In the genomic region with DNA sequence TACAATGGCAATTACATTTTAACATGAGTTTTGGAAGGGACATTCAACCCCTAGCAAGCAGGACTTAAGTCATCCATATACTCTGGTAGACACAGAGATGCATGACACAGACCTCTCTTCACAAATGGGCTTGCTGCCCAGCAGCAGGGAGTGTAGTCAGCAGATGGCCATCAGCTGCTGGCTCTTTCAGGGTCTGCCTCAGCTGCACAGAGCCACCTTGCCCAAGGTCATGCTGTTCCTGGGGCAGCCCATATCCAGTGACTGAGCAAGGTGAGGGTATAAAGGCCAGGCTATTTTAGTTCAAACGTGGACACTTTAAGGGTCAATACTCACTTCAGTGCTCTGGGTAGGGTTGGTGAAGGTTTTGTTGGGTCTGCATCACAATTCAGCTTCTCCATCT, we compare ENCODE assay signal across 16 cellular contexts.
"Had no signal": no experiment of that assay in that cellular context is flagged by ENCODE, and none has a peak within 500 bp of the region (broad histone marks: within the 10 kb centered on the region; RNA-seq: fewer than 3 reads in every experiment).

No MANE protein-coding gene starts in this region.

- H3K27ac Mint-ChIP-seq: activated CD4-positive, alpha-beta memory T cell treated with anti-CD3 and anti-CD28 coated beads, Interleukin-2, amount 10 ng/mL, durations not matched to agents 7 days and 5 days; activated naive CD8-positive, alpha-beta T cell treated with anti-CD3 and anti-CD28 coated beads, Interleukin-2, amount 50 U/mL, for 24 hours; nephron progenitor cell; stimulated activated effector memory CD8-positive, alpha-beta T cell treated with anti-CD3 and anti-CD28 coated beads, Interleukin-12 subunit alpha, Interleukin-12 subunit beta, amount 100 ng/mL, for 72 hours had no signal

- H3K4me3 Mint-ChIP-seq: activated CD4-positive, alpha-beta memory T cell treated with anti-CD3 and anti-CD28 coated beads, Interleukin-2, amount 10 ng/mL, durations not matched to agents 7 days and 5 days; activated naive CD8-positive, alpha-beta T cell treated with anti-CD3 and anti-CD28 coated beads, Interleukin-2, amount 50 U/mL, for 24 hours; nephron progenitor cell; stimulated activated effector memory CD8-positive, alpha-beta T cell treated with anti-CD3 and anti-CD28 coated beads, Interleukin-12 subunit alpha, Interleukin-12 subunit beta, amount 100 ng/mL, for 72 hours had no signal

- H3K9me3 Mint-ChIP-seq: activated CD4-positive, alpha-beta memory T cell treated with anti-CD3 and anti-CD28 coated beads, Interleukin-2, amount 10 ng/mL, durations not matched to agents 7 days and 5 days; activated naive CD8-positive, alpha-beta T cell treated with anti-CD3 and anti-CD28 coated beads, Interleukin-2, amount 50 U/mL, for 24 hours; stimulated activated effector memory CD8-positive, alpha-beta T cell treated with anti-CD3 and anti-CD28 coated beads, Interleukin-12 subunit alpha, Interleukin-12 subunit beta, amount 100 ng/mL, for 72 hours had no signal

- DNase-seq: activated CD4-positive, alpha-beta memory T cell treated with anti-CD3 and anti-CD28 coated beads, Interleukin-2, amount 10 ng/mL, durations not matched to agents 7 days and 5 days; activated CD4-positive, alpha-beta T cell treated with anti-CD3 and anti-CD28 coated beads for 1 hour; activated CD8-positive, alpha-beta memory T cell treated with anti-CD3 and anti-CD28 coated beads, Interleukin-2, amount 50 U/mL, for 4 hours; activated naive CD4-positive, alpha-beta T cell treated with Interleukin-2 at 50 U/mL for 16 hours; activated naive CD8-positive, alpha-beta T cell treated with anti-CD3 and anti-CD28 coated beads, Interleukin-2, amount 50 U/mL, for 24 hours; effector memory CD4-positive, alpha-beta T cell; islet precursor cell; left lung; mesenchymal stem cell; nephron progenitor cell; retina; small intestine; T-helper 9 cell; thyroid gland; uterus had no signal

- H3K4me1 Mint-ChIP-seq: nephron progenitor cell; stimulated activated effector memory CD8-positive, alpha-beta T cell treated with anti-CD3 and anti-CD28 coated beads, Interleukin-12 subunit alpha, Interleukin-12 subunit beta, amount 100 ng/mL, for 72 hours had no signal

- H3K36me3 Mint-ChIP-seq: stimulated activated effector memory CD8-positive, alpha-beta T cell treated with anti-CD3 and anti-CD28 coated beads, Interleukin-12 subunit alpha, Interleukin-12 subunit beta, amount 100 ng/mL, for 72 hours had no signal

- ATAC-seq: activated naive CD8-positive, alpha-beta T cell treated with anti-CD3 and anti-CD28 coated beads, Interleukin-2, amount 50 U/mL, for 24 hours; left lung; stimulated activated effector memory CD8-positive, alpha-beta T cell treated with anti-CD3 and anti-CD28 coated beads, Interleukin-12 subunit alpha, Interleukin-12 subunit beta, amount 100 ng/mL, for 72 hours had no signal
